In genomic region chr2:82740527-82740926, GRCh38 we compare ENCODE assay signal across 15 cellular contexts.
"Had no signal": no experiment of that assay in that cellular context is flagged by ENCODE, and none has a peak within 500 bp of the region (broad histone marks: within the 10 kb centered on the region; RNA-seq: fewer than 3 reads in every experiment).

No MANE protein-coding gene starts in this region.

- DNase-seq: effector memory CD4-positive, alpha-beta T cell; esophagus squamous epithelium; foreskin fibroblast; kidney glomerular epithelial cell; naive thymus-derived CD4-positive, alpha-beta T cell; nephron progenitor cell; retina; right lobe of liver; stimulated activated CD4-positive, alpha-beta T cell treated with anti-CD3 and anti-CD28 coated beads, Interleukin-15, amount 100 ng/mL, for 24 hours; stimulated activated CD4-positive, alpha-beta T cell treated with anti-CD3 and anti-CD28 coated beads, Interleukin-1b, Interleukin-23, amount 100 ng/mL, for 48 hours; stimulated activated CD4-positive, alpha-beta T cell treated with anti-CD3 and anti-CD28 coated beads, Interleukin-4, amount 100 ng/mL, for 24 hours; tibial artery; upper lobe of left lung had no signal

- H3K36me3 Mint-ChIP-seq: naive thymus-derived CD4-positive, alpha-beta T cell; stimulated activated memory B cell treated with anti-CD40 and anti-IgM and Interleukin-4, amounts not matched to agents 10 μg/mL and 1 μg/mL and 100 μg/mL, for 72 hours had no signal

- H3K27ac Mint-ChIP-seq: naive thymus-derived CD4-positive, alpha-beta T cell; nephron progenitor cell; stimulated activated memory B cell treated with anti-CD40 and anti-IgM and Interleukin-4, amounts not matched to agents 10 μg/mL and 1 μg/mL and 100 μg/mL, for 72 hours; stimulated activated naive CD8-positive, alpha-beta T cell treated with anti-CD3 and anti-CD28 coated beads, Interleukin-15, Interleukin-2, amounts not matched to agents 100 ng/mL and 50 ng/mL, for 24 hours had no signal

- H3K9me3 Mint-ChIP-seq: nephron progenitor cell had no signal

- H3K4me3 Mint-ChIP-seq: naive thymus-derived CD4-positive, alpha-beta T cell; nephron progenitor cell; stimulated activated memory B cell treated with anti-CD40 and anti-IgM and Interleukin-4, amounts not matched to agents 10 μg/mL and 1 μg/mL and 100 μg/mL, for 72 hours; stimulated activated naive CD8-positive, alpha-beta T cell treated with anti-CD3 and anti-CD28 coated beads, Interleukin-15, Interleukin-2, amounts not matched to agents 100 ng/mL and 50 ng/mL, for 24 hours had no signal

- H3K27me3 Mint-ChIP-seq: naive thymus-derived CD4-positive, alpha-beta T cell; stimulated activated memory B cell treated with anti-CD40 and anti-IgM and Interleukin-4, amounts not matched to agents 10 μg/mL and 1 μg/mL and 100 μg/mL, for 72 hours; stimulated activated naive CD8-positive, alpha-beta T cell treated with anti-CD3 and anti-CD28 coated beads, Interleukin-15, Interleukin-2, amounts not matched to agents 100 ng/mL and 50 ng/mL, for 24 hours had no signal

- H3K4me1 Mint-ChIP-seq: naive thymus-derived CD4-positive, alpha-beta T cell; nephron progenitor cell; stimulated activated memory B cell treated with anti-CD40 and anti-IgM and Interleukin-4, amounts not matched to agents 10 μg/mL and 1 μg/mL and 100 μg/mL, for 72 hours had no signal
